In genomic region chr12:105235299-105235746, GRCh38 we compare ENCODE assay signal across 8 cellular contexts. TPM values are rescaled to one million over a fixed set of nuclear protein-coding genes. Genes with fewer than 3 reads are reported as not detected.
A peak's percentile ranks its signal among the peaks of the same experiment; 100 is the strongest.
DNase-seq lines count a peak whose midpoint lies in the region; ATAC-seq and TF ChIP-seq lines count a peak whose summit lies in the region.

No MANE protein-coding gene starts in this region.

- peak overlapping the region; percentile 82 for H3K4me3 Mint-ChIP-seq in chondrocyte (ENCODE audit: unreplicated experiment)
- peak overlapping the region; percentile 83 for H3K4me3 Mint-ChIP-seq in memory B cell

- H3K4me3 ChIP-seq in ACC112 (ENCODE audit: low read depth, low read length) (peak overlapping the region; percentile 96), NT2/D1 (ENCODE audit: insufficient read length, low read depth) (peak overlapping the region; percentile 82), uterus (peak overlapping the region; percentile 57 to 98)

- DNase-seq in NT2/D1 (ENCODE audit: low read depth, low spot score) (no peak), chondrocyte (ENCODE audit: low spot score) (no peak), memory B cell (ENCODE audit: low spot score in 2 of 2) (no peak), uterus (no peak), NCI-H524 treated with DMSO at 0.1 percent for 48 hours (lab: John Stamatoyannopoulos, UW) (no peak)

- peaks cover 57% of the 10 kb centered on the region for H3K4me1 Mint-ChIP-seq in chondrocyte (ENCODE audit: low read depth)
- H3K4me1 Mint-ChIP-seq in memory B cell, result peaks cover 29% of the 10 kb centered on the region

- H3K9me3 Mint-ChIP-seq in chondrocyte (ENCODE audit: low read depth) (no peaks in the 10 kb centered on the region), memory B cell (no peaks in the 10 kb centered on the region)

- H3K27ac Mint-ChIP-seq in chondrocyte (ENCODE audit: unreplicated experiment), result peak overlapping the region; percentile 72
- H3K27ac Mint-ChIP-seq in memory B cell, result peak overlapping the region; percentile 94

- H3K27ac ChIP-seq in ACC112 (ENCODE audit: low read depth, low read length), result peak overlapping the region; percentile 66
- H3K27ac ChIP-seq in uterus, result peak overlapping the region; percentile 97 to 99

- H3K27me3 Mint-ChIP-seq in chondrocyte (ENCODE audit: low read depth) (no peaks in the 10 kb centered on the region), memory B cell (no peaks in the 10 kb centered on the region)

- intact Hi-C loops in uterus (cut with DNase I; ENCODE audit: low total_unique reads), result no loop called here

- H3K27me3 ChIP-seq in ACC112 (ENCODE audit: insufficient read depth, low read length) (no peaks in the 10 kb centered on the region), NT2/D1 (ENCODE audit: insufficient read depth, insufficient read length) (no peaks in the 10 kb centered on the region), uterus (no peaks in the 10 kb centered on the region)

- H3K79me2 ChIP-seq in ACC112 (ENCODE audit: control insufficient read depth, insufficient read depth, low read length, unreplicated experiment), result peaks cover 53% of the 10 kb centered on the region

- H2AFZ ChIP-seq in ACC112 (ENCODE audit: low read length, unreplicated experiment), result peak overlapping the region; percentile 78

- H3K9me3 ChIP-seq in NT2/D1 (ENCODE audit: insufficient read depth, low read length) (no peaks in the 10 kb centered on the region), uterus (no peaks in the 10 kb centered on the region)

- peak; percentile 6 for ATAC-seq in GM19035 (IDR thresholded peaks at IDR 0.05; ENCODE audit: unreplicated experiment)
- no peak for ATAC-seq in memory B cell (ENCODE audit: low read depth)
- ATAC-seq in GM18511 (IDR thresholded peaks at IDR 0.05; ENCODE audit: unreplicated experiment), result no peak

- H3K36me3 ChIP-seq in ACC112 (ENCODE audit: insufficient read depth, low read length) (no peaks in the 10 kb centered on the region), NT2/D1 (ENCODE audit: insufficient read depth, insufficient read length, low read length) (peaks cover 5% of the 10 kb centered on the region), uterus (no peaks in the 10 kb centered on the region)

- H3K9ac ChIP-seq in NT2/D1 (ENCODE audit: insufficient read length, low read depth), result peak overlapping the region; percentile 78

- TF ChIP-seq CTCF in chondrocyte (IDR thresholded peaks at IDR 0.05), result no peak
- TF ChIP-seq CTCF in uterus (IDR thresholded peaks at IDR 0.05), result no peak

- H3K4me1 ChIP-seq in ACC112 (ENCODE audit: control insufficient read depth, insufficient read depth, low read length, unreplicated experiment) (peaks cover 48% of the 10 kb centered on the region), NT2/D1 (ENCODE audit: insufficient read depth, insufficient read length) (no peaks in the 10 kb centered on the region), uterus (peaks cover 5 to 27% of the 10 kb centered on the region in 2 donors)

- TF ChIP-seq POLR2A in uterus (IDR thresholded peaks at IDR 0.05), result no peak

- no peaks in the 10 kb centered on the region for H3K36me3 Mint-ChIP-seq in chondrocyte (ENCODE audit: low read depth)
- H3K36me3 Mint-ChIP-seq in memory B cell, result peaks cover 2% of the 10 kb centered on the region

RNA-seq across cellular contexts. Expression of gene APPL2, which starts 0.7 kb away (rescaled TPM):
- 46.2 to 51.7 TPM (median 47.5 TPM) in 3 replicates for total RNA-seq in chondrocyte
- 10 to 100 TPM; 14.3 to 52.6 (median 31.4) TPM for total RNA-seq in uterus
